Comparison of ENCODE assay signal across 26 cellular contexts in genomic region chr20:48478370-48478769, GRCh38.
"Had no signal": no experiment of that assay in that cellular context is flagged by ENCODE, and none has a peak within 500 bp of the region (broad histone marks: within the 10 kb centered on the region; RNA-seq: fewer than 3 reads in every experiment).

No MANE protein-coding gene starts in this region.

- H3K4me3 ChIP-seq: cardiac muscle cell, SJCRH30 had no signal

- H3K27me3 ChIP-seq: SJCRH30 had no signal

- ATAC-seq: activated CD4-positive, alpha-beta T cell treated with anti-CD3 and anti-CD28 coated beads for 36 hours; activated CD8-positive, alpha-beta T cell treated with anti-CD3 and anti-CD28 coated beads, Interleukin-2, amount 10 ng/mL, durations not matched to agents 7 days and 5 days; activated T-cell treated with anti-CD3 and anti-CD28 coated beads, Interleukin-2, amount 50 U/mL, for 4 hours; activated T-helper 17 cell treated with anti-CD3 and anti-CD28 coated beads, Interleukin-2, amount 50 U/mL, for 72 hours; Panc1; Right ventricle myocardium inferior had no signal

- H3K27ac ChIP-seq: brain microvascular endothelial cell, cardiac muscle cell, SJCRH30, VCaP had no signal

- H3K9me3 ChIP-seq: SK-N-SH had no signal

- H3K4me2 ChIP-seq: SK-N-SH had no signal

- H3K9ac ChIP-seq: SK-N-SH had no signal

- H3K36me3 ChIP-seq: brain microvascular endothelial cell, cardiac muscle cell, SJCRH30 had no signal

- DNase-seq: activated CD4-positive, alpha-beta T cell treated with anti-CD3 and anti-CD28 coated beads for 36 hours; activated CD4-positive, alpha-beta T cell treated with anti-CD3 and anti-CD28 coated beads, Interleukin-2, amount 50 U/mL, for 1 hour; activated CD8-positive, alpha-beta T cell treated with anti-CD3 and anti-CD28 coated beads, Interleukin-2, amount 10 ng/mL, durations not matched to agents 7 days and 5 days; activated gamma-delta T cell; activated naive CD4-positive, alpha-beta T cell treated with anti-CD3 and anti-CD28 coated beads for 36 hours; activated T-cell treated with anti-CD3 and anti-CD28 coated beads, Interleukin-2, amount 50 U/mL, for 4 hours; amygdala; brain microvascular endothelial cell; MM.1S; NCI-H1105; NCI-H1436; NCI-H1694 treated with DMSO at 0.1 percent for 48 hours; NCI-H2029 treated with DMSO at 0.1 percent for 48 hours; NCI-H345; NCI-H510A; NCI-H526 treated with DMSO at 0.1 percent for 48 hours; NCI-H82; OCI-M1; RPMI8226; SK-N-SH had no signal
